20 cellular contexts compared by ENCODE assay signal in the genomic region with DNA sequence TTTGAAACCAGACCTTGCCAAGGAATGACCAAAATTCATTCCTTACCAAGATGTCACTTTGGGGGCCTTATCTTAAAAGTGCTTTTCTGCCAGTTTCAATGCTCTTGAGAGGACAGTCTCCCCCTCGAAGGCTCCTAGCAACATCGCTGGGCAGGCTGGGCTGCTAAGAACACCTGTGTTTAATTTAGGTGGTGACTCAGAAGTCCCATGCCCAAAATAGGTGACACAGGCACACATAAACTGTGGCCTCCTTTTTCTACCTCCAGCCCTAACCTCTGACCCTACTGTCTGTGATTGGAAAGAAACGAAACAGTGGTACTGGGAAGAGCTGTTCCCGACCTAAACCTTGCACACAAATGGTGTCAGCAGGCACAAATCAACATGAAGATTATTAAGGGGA. TPM values are rescaled to one million over a fixed set of nuclear protein-coding genes. Genes with fewer than 3 reads are reported as not detected.
DNase-seq lines count a peak whose midpoint lies in the region; ATAC-seq, FAIRE-seq and TF ChIP-seq lines count a peak whose summit lies in the region.
"Had no signal": no experiment of that assay in that cellular context is flagged by ENCODE, and none has a peak within 500 bp of the region (broad histone marks: within the 10 kb centered on the region; RNA-seq: fewer than 3 reads in every experiment).

No MANE protein-coding gene starts in this region.

- H3K36me3 Mint-ChIP-seq in stimulated activated memory B cell treated with anti-CD40 and anti-IgM and Interleukin-4, amounts not matched to agents 10 μg/mL and 1 μg/mL and 100 μg/mL, for 72 hours, result no peaks in the 10 kb centered on the region
- H3K36me3 Mint-ChIP-seq: activated naive CD8-positive, alpha-beta T cell; natural killer cell treated with Interleukin-12 subunit alpha and Interleukin-12 subunit beta and Interleukin-15 and Interleukin-18, amount 100 ng/mL, for 72 hours had no signal

- H3K27me3 ChIP-seq in Panc1 (ENCODE audit: control insufficient read depth, insufficient read depth, low read length) (no peaks in the 10 kb centered on the region), lower lobe of right lung (ENCODE audit: low read depth) (no peaks in the 10 kb centered on the region)
- H3K27me3 ChIP-seq: brain microvascular endothelial cell had no signal

- H3K4me1 ChIP-seq in Panc1 (ENCODE audit: control insufficient read depth, insufficient read depth, low read length), result peaks cover 14% of the 10 kb centered on the region
- peaks cover 52% of the 10 kb centered on the region for H3K4me1 ChIP-seq in lower lobe of right lung

- H3K9me3 Mint-ChIP-seq in stimulated activated memory B cell treated with anti-CD40 and anti-IgM and Interleukin-4, amounts not matched to agents 10 μg/mL and 1 μg/mL and 100 μg/mL, for 72 hours, result no peaks in the 10 kb centered on the region
- H3K9me3 Mint-ChIP-seq: natural killer cell treated with Interleukin-12 subunit alpha and Interleukin-12 subunit beta and Interleukin-15 and Interleukin-18, amount 100 ng/mL, for 72 hours had no signal

- H3K36me3 ChIP-seq in Panc1 (ENCODE audit: control insufficient read depth, insufficient read depth, low read length) (no peaks in the 10 kb centered on the region), lower lobe of right lung (no peaks in the 10 kb centered on the region)
- H3K36me3 ChIP-seq: brain microvascular endothelial cell had no signal

- ATAC-seq in Panc1 (no peak), lower lobe of right lung (no peak), GM21619 (IDR thresholded peaks at IDR 0.05; ENCODE audit: unreplicated experiment) (no peak)
- no peak for ATAC-seq in stimulated activated memory B cell treated with anti-CD40 and anti-IgM and Interleukin-4, amounts not matched to agents 10 μg/mL and 1 μg/mL and 100 μg/mL, for 72 hours
- ATAC-seq: natural killer cell treated with Interleukin-12 subunit alpha and Interleukin-12 subunit beta and Interleukin-15 and Interleukin-18, amount 100 ng/mL, for 72 hours had no signal

- H3K9me3 ChIP-seq in Panc1 (ENCODE audit: control insufficient read depth, insufficient read depth, low read depth, low read length), result no peaks in the 10 kb centered on the region
- no peaks in the 10 kb centered on the region for H3K9me3 ChIP-seq in lower lobe of right lung

- TF ChIP-seq CTCF in Panc1 (IDR thresholded peaks at IDR 0.05), result no peak
- no peak for TF ChIP-seq CTCF in lower lobe of right lung (IDR thresholded peaks at IDR 0.05)

- intact Hi-C loops in Panc1 (cut with micrococcal nuclease; ENCODE audit: unreplicated experiment) (no loop called here), lower lobe of right lung (cut with DNase I) (no loop called here)

- H3K27ac ChIP-seq in Panc1 (ENCODE audit: low read length) (peak overlapping the region; percentile 18; the same call in 1 of the 2 replicates), lower lobe of right lung (peak overlapping the region; percentile 85)
- H3K27ac ChIP-seq: brain microvascular endothelial cell had no signal

- in situ Hi-C loops in Panc1 (cut with HindIII; ENCODE audit: low pct_unique_long_range_greater_than_20kb, low sequenced_read_pairs), result no loop called here

- BruUV-seq in Panc1 (replicated peaks; lab: Mats Ljungman, UMichigan), result no TSS peak

- CTCF ChIA-PET in Panc1 (lab: Charles Lee), result no interaction called here

- no peak overlapping the region for H3K4me3 Mint-ChIP-seq in stimulated activated memory B cell treated with anti-CD40 and anti-IgM and Interleukin-4, amounts not matched to agents 10 μg/mL and 1 μg/mL and 100 μg/mL, for 72 hours
- H3K4me3 Mint-ChIP-seq: activated naive CD8-positive, alpha-beta T cell; natural killer cell treated with Interleukin-12 subunit alpha and Interleukin-12 subunit beta and Interleukin-15 and Interleukin-18, amount 100 ng/mL, for 72 hours had no signal

- H3K4me3 ChIP-seq in Panc1 (ENCODE audit: low read depth in 2 of 2, low read length in 2 of 2) (no peak overlapping the region), lower lobe of right lung (no peak overlapping the region)

- no peak for TF ChIP-seq POLR2A in GM12891 (IDR thresholded peaks at IDR 0.05; ENCODE audit: low read depth, low read length)

- POLR2A ChIA-PET in Panc1 (lab: Charles Lee), result interaction anchor here (0.5 kb wide), 1 partner anchor 220 kb away, joined by 3 read pairs; no protein-coding TSS in a partner anchor

- peak overlapping the region; percentile 92 for H3K27ac Mint-ChIP-seq in stimulated activated memory B cell treated with anti-CD40 and anti-IgM and Interleukin-4, amounts not matched to agents 10 μg/mL and 1 μg/mL and 100 μg/mL, for 72 hours
- H3K27ac Mint-ChIP-seq: activated naive CD8-positive, alpha-beta T cell; natural killer cell treated with Interleukin-12 subunit alpha and Interleukin-12 subunit beta and Interleukin-15 and Interleukin-18, amount 100 ng/mL, for 72 hours had no signal

- peak; percentile 51 for FAIRE-seq in GM12891 (lab: Jason Lieb, UNC)
- FAIRE-seq: RCC 7860 had no signal

- no peaks in the 10 kb centered on the region for H3K27me3 Mint-ChIP-seq in stimulated activated memory B cell treated with anti-CD40 and anti-IgM and Interleukin-4, amounts not matched to agents 10 μg/mL and 1 μg/mL and 100 μg/mL, for 72 hours
- H3K27me3 Mint-ChIP-seq: activated naive CD8-positive, alpha-beta T cell had no signal

- H3K4me1 Mint-ChIP-seq in stimulated activated memory B cell treated with anti-CD40 and anti-IgM and Interleukin-4, amounts not matched to agents 10 μg/mL and 1 μg/mL and 100 μg/mL, for 72 hours, result peaks cover 45% of the 10 kb centered on the region

- DNase-seq in GM12891 (ENCODE audit: insufficient read length, low spot score) (no peak), Panc1 (ENCODE audit: low read depth, low spot score) (no peak), lower lobe of right lung (no peak), superior temporal gyrus (ENCODE audit: extremely low spot score) (no peak), SIG-M5 (lab: John Stamatoyannopoulos, UW) (no peak), OCI-M1 (lab: John Stamatoyannopoulos, UW) (no peak)
- DNase-seq: activated CD4-positive, alpha-beta T cell treated with anti-CD3 and anti-CD28 coated beads, Interleukin-2, amount 50 U/mL, for 4 hours; activated T-cell treated with anti-CD3 and anti-CD28 coated beads, Interleukin-2, amount 50 U/mL, for 48 hours; brain microvascular endothelial cell; COR-L47; glutamatergic neuron; NCI-H1048; stimulated activated CD4-positive, alpha-beta T cell treated with anti-CD3 and anti-CD28 coated beads, Interleukin-12 subunit alpha, Interleukin-12 subunit beta, amount 100 ng/mL, for 4 hours; stimulated activated naive CD4-positive, alpha-beta T cell treated with Interleukin-2 at 50 U/mL for 16 hours; SW 1271 had no signal

TF ChIP-seq in GM12891, 5 proteins besides CTCF, POLR2A, EP300 and RAD21:
- TF ChIP-seq POLR2AphosphoS5 (IDR thresholded peaks at IDR 0.05; ENCODE audit: low read depth, low read length), result no peak
- no peak for TF ChIP-seq POU2F2 (IDR thresholded peaks at IDR 0.05; ENCODE audit: low read depth, low read length)
- TF ChIP-seq PAX5 (IDR thresholded peaks at IDR 0.05; ENCODE audit: insufficient read depth, low read length, severe bottlenecking), result no peak
- no peak for TF ChIP-seq TAF1 (IDR thresholded peaks at IDR 0.05; ENCODE audit: low read depth, low read length)
- no peak for TF ChIP-seq SPI1 (IDR thresholded peaks at IDR 0.05; ENCODE audit: low read depth, low read length)
TF ChIP-seq in GM12891: peak in this region for 0.

RNA-seq across cellular contexts. Expression of gene ROCK2, which starts 28.7 kb away (rescaled TPM):
- 4.5 TPM for polyA plus RNA-seq in GM12891 (2012; ENCODE audit: low read depth, missing spikeins)
- total RNA-seq in Panc1 (2021; ENCODE audit: unreplicated experiment), result 47.9 TPM
- polyA plus RNA-seq in Panc1 (2012; ENCODE audit: insufficient read length), result 12.2 TPM
- 54.3 TPM for total RNA-seq in lower lobe of right lung
